ENCODE assay signal across 8 cellular contexts in genomic region chr6:167825759-167826229, GRCh38. TPM values are rescaled to one million over a fixed set of nuclear protein-coding genes. Genes with fewer than 3 reads are reported as not detected.
A peak's percentile ranks its signal among the peaks of the same experiment; 100 is the strongest.
DNase-seq lines count a peak whose midpoint lies in the region; ATAC-seq, FAIRE-seq and TF ChIP-seq lines count a peak whose summit lies in the region.

No MANE protein-coding gene starts in this region.

- H3K9me3 ChIP-seq in OCI-LY3 (ENCODE audit: insufficient read depth, low read length) (no peaks in the 10 kb centered on the region), K562 (replicated peaks; ENCODE audit: control insufficient read depth, insufficient read depth, low read depth, low read length) (no peaks in the 10 kb centered on the region), iPS-20b (ENCODE audit: insufficient read depth, low read depth, low read length) (no peaks in the 10 kb centered on the region), skeletal muscle tissue (ENCODE audit: control insufficient read depth in 3 of 3, low read length in 3 of 3) (no peaks in the 10 kb centered on the region)

- BruUV-seq in K562 (replicated peaks; lab: Mats Ljungman, UMichigan): no TSS peak

- POLR2A ChIA-PET in K562 (lab: Yijun Ruan, JAX): interaction anchor here (1.4 to 1.8 kb wide), 2 partner anchors 15 to 21 kb away, joined by 5 read pairs; no protein-coding TSS in a partner anchor

- DNase-seq in ACHN: peak; percentile 55
- peak; percentile 86 to 88 (median 86) for DNase-seq in K562 (ENCODE audit: extremely low read depth in 1 of 4, low spot score in 3 of 4)
- no peak for DNase-seq in NCI-H1694 treated with DMSO at 0.1 percent for 48 hours (lab: John Stamatoyannopoulos, UW)

- peak; percentile 33 for ATAC-seq in GM18907 (IDR thresholded peaks at IDR 0.05; ENCODE audit: unreplicated experiment)
- ATAC-seq in K562: peak; percentile 81
- ATAC-seq in GM18861 (IDR thresholded peaks at IDR 0.05; ENCODE audit: unreplicated experiment): no peak

- H3K27ac ChIP-seq in OCI-LY3 (ENCODE audit: low read length) (no peak overlapping the region; the same call in 1 of the 2 replicates), K562 (ENCODE audit: extremely low read depth, low read depth, low read length) (peak overlapping the region; percentile 56), iPS-20b (ENCODE audit: low read length) (no peak overlapping the region), skeletal muscle tissue (ENCODE audit: low read depth, low read length) (no peak overlapping the region)

- H3K79me2 ChIP-seq in OCI-LY3 (ENCODE audit: low read length): peaks cover 45% of the 10 kb centered on the region
- peaks cover 34% of the 10 kb centered on the region for H3K79me2 ChIP-seq in K562 (ENCODE audit: control insufficient read depth, insufficient read depth, low read length)

- TF ChIP-seq RAD21 in K562 (CRISPR knock-in tag; conservative IDR thresholded peaks at IDR 0.05 in 1 of 2, IDR thresholded peaks at IDR 0.05 in 1 of 2): no peak

- in situ Hi-C loops in ACHN (cut with HindIII; ENCODE audit: low pct_ligation_motif_present, low pct_unique_long_range_greater_than_20kb, low sequenced_read_pairs) (no loop called here), K562 (cut with MboI) (no loop called here)

- CTCF ChIA-PET in K562 (lab: Yijun Ruan, JAX; ENCODE audit: low intra/inter-chr PET ratio): no interaction called here

- H3K4me3 ChIP-seq in OCI-LY3 (ENCODE audit: low read length) (peak overlapping the region; percentile 95), K562 (peak overlapping the region; percentile 85), iPS-20b (ENCODE audit: low read length) (peak overlapping the region; percentile 86), skeletal muscle tissue (ENCODE audit: low read length in 3 of 3) (peak overlapping the region; percentile 65 to 87 (median 82))

- TF ChIP-seq CTCF in OCI-LY3 (IDR thresholded peaks at IDR 0.05; ENCODE audit: low read depth, low read length) (no peak), K562 (IDR thresholded peaks at IDR 0.05 in 2 of 3, conservative IDR thresholded peaks at IDR 0.05 in 1 of 3; ENCODE audit: insufficient read depth in 2 of 3, low read depth in 1 of 3, low read length in 3 of 3) (peak in 2 of 3 experiments; percentile 6 to 18; a peak in 1 of 6 replicates)

- H3K36me3 ChIP-seq in OCI-LY3 (replicated peaks; ENCODE audit: low read depth, low read length) (peaks cover 6% of the 10 kb centered on the region), K562 (ENCODE audit: control insufficient read depth, insufficient read depth, low read length) (no peaks in the 10 kb centered on the region), iPS-20b (ENCODE audit: insufficient read depth, low read depth, low read length) (peaks cover 6% of the 10 kb centered on the region; the same call in 1 of the 2 replicates), skeletal muscle tissue (ENCODE audit: control insufficient read depth in 3 of 3, insufficient read depth in 3 of 3, low read length in 3 of 3) (no peaks in the 10 kb centered on the region)

- 0 out of 2 replicates have a peak, but pooled peaks cover 6% of the 10 kb centered on the region for H4K20me1 ChIP-seq in OCI-LY3 (ENCODE audit: insufficient read depth, low read length)
- peaks cover 18% of the 10 kb centered on the region for H4K20me1 ChIP-seq in K562 (replicated peaks; ENCODE audit: control insufficient read depth, insufficient read depth, low read length)

- H2AFZ ChIP-seq in OCI-LY3 (ENCODE audit: low read depth, low read length) (peak overlapping the region; percentile 89; the same call in 1 of the 2 replicates), K562 (ENCODE audit: low read depth, low read length) (peak overlapping the region; percentile 99)

- H3K9me1 ChIP-seq in K562 (ENCODE audit: control insufficient read depth, insufficient read depth, low read length): no peaks in the 10 kb centered on the region

- peaks cover 24% of the 10 kb centered on the region for H3K4me1 ChIP-seq in OCI-LY3 (ENCODE audit: low read length)
- H3K4me1 ChIP-seq in K562 (replicated peaks in 1 of 2; ENCODE audit: control insufficient read depth in 2 of 2, insufficient read depth in 2 of 2, low read length in 2 of 2): peaks cover 20 to 25% of the 10 kb centered on the region in 2 experiments
- peaks cover 5% of the 10 kb centered on the region; the same call in 1 of the 2 replicates for H3K4me1 ChIP-seq in iPS-20b (ENCODE audit: insufficient read depth, low read length)
- H3K4me1 ChIP-seq in skeletal muscle tissue (ENCODE audit: control insufficient read depth in 3 of 3, insufficient read depth in 3 of 3, low read length in 3 of 3): peaks cover 12 to 21% (median 15%) of the 10 kb centered on the region in 3 donors

- no peak for TF ChIP-seq EP300 in K562 (IDR thresholded peaks at IDR 0.05; ENCODE audit: low read length)

- peak; percentile 69 for FAIRE-seq in K562 (lab: Jason Lieb, UNC)

- H3K4me2 ChIP-seq in OCI-LY3 (ENCODE audit: low read length): peak overlapping the region; percentile 96
- H3K4me2 ChIP-seq in K562 (ENCODE audit: insufficient read depth, low read length): peak overlapping the region; percentile 95

- WGBS in K562 (ENCODE audit: insufficient coverage, low coverage, missing lambda C conversion rate): under 1% methylated on average over 42 of the region's 47 CpGs

- intact Hi-C loops in K562 (cut with micrococcal nuclease): loop anchor here (5.0 kb wide), 1 partner anchor 58 kb away; no protein-coding TSS in a partner anchor

- peak overlapping the region; percentile 85 for H3K9ac ChIP-seq in OCI-LY3 (ENCODE audit: low read length)
- H3K9ac ChIP-seq in K562 (ENCODE audit: insufficient read depth in 1 of 2, low read depth in 2 of 2, low read length in 2 of 2): peak overlapping the region; percentile 70 to 90
- peak overlapping the region; percentile 79; the same call in 1 of the 2 replicates for H3K9ac ChIP-seq in iPS-20b (ENCODE audit: low read depth, low read length)
- peak overlapping the region; percentile 40 to 74 (median 69) for H3K9ac ChIP-seq in skeletal muscle tissue (ENCODE audit: low read depth in 1 of 3, low read length in 3 of 3)

- H3K27me3 ChIP-seq in OCI-LY3 (ENCODE audit: low read depth, low read length): peaks cover 14% of the 10 kb centered on the region; the same call in 1 of the 2 replicates
- H3K27me3 ChIP-seq in K562 (ENCODE audit: control insufficient read depth in 2 of 2, insufficient read depth in 2 of 2, low read length in 2 of 2): no peaks in the 10 kb centered on the region
- peaks cover 11% of the 10 kb centered on the region; the same call in 1 of the 2 replicates for H3K27me3 ChIP-seq in iPS-20b (ENCODE audit: insufficient read depth, low read length)
- peaks cover 0 to 4% (median 3%) of the 10 kb centered on the region in 3 donors for H3K27me3 ChIP-seq in skeletal muscle tissue (ENCODE audit: control insufficient read depth in 3 of 3, insufficient read depth in 3 of 3, low read length in 3 of 3)

- no peak; the same call in 1 of the 2 replicates for TF ChIP-seq POLR2A in K562 (conservative IDR thresholded peaks at IDR 0.05)

TF ChIP-seq in K562, 482 proteins besides CTCF, POLR2A, EP300 and RAD21 (continues in another document):
- TF ChIP-seq ZNF511 (CRISPR knock-in tag; IDR thresholded peaks at IDR 0.05) (no peak), HNRNPLL (IDR thresholded peaks at IDR 0.05; ENCODE audit: low read depth, low read length, poor library complexity, severe bottlenecking) (peak; percentile 95), PBX2 (CRISPR knock-in tag; IDR thresholded peaks at IDR 0.05; ENCODE audit: low read depth) (no peak), PBX2 (tag; conservative IDR thresholded peaks at IDR 0.05; ENCODE audit: low read depth) (no peak), HMGN3 (IDR thresholded peaks at IDR 0.05; ENCODE audit: borderline replicate concordance, extremely low read depth, insufficient read length, low read depth, low read length) (peak; percentile 77)

RNA-seq across cellular contexts. Expression of gene AFDN, which starts 0.9 kb away (rescaled TPM):
- total RNA-seq in K562 (2011; cell fraction: chromatin; rRNA removed; ENCODE audit: low replicate concordance): 294 and 779 TPM in 2 replicates
- total RNA-seq in K562 (2011; cell fraction: nucleolus; rRNA removed): 128 and 193 TPM in 2 replicates
- 330 and 387 TPM in 2 replicates for total RNA-seq in K562 (2011; cell fraction: nucleoplasm; rRNA removed)
- total RNA-seq in K562 (2014; rRNA removed) (91.9 and 117 TPM in 2 replicates), K562 (2014; rRNA removed; fragmentation: Illumina TruSeq; extraction: Trizol) (114 and 135 TPM in 2 replicates), K562 (2015; rRNA removed; fragmentation: Illumina TruSeq; extraction: Trizol) (111 and 112 TPM in 2 replicates), K562 (2021) (106 and 129 TPM in 2 replicates), skeletal muscle tissue (40.7 TPM)
- polyA plus RNA-seq in K562 (2011; rRNA removed) (95.7 and 96.7 TPM in 2 replicates), K562 (2014; fragmentation: Illumina TruSeq; extraction: Trizol) (95.0 and 105 TPM in 2 replicates), K562 (2014; fragmentation: Nextera tagmentation; extraction: Ambion mirVana) (1 to 10 TPM; 7.2 to 9.7 TPM), K562 (2014; rRNA removed) (78.9 and 96.4 TPM in 2 replicates)
- polyA plus RNA-seq in K562 (2011; cell fraction: cytosol; rRNA removed): 29.3 and 38.3 TPM in 2 replicates
- 374 and 388 TPM in 2 replicates for polyA plus RNA-seq in K562 (2011; cell fraction: nucleus; rRNA removed)
- 62.0 and 64.2 TPM in 2 replicates for polyA plus RNA-seq in K562 (2012)
- polyA minus RNA-seq in K562 (2011; rRNA and poly(A)+ RNA removed): 183 and 194 TPM in 2 replicates
- polyA minus RNA-seq in K562 (2011; cell fraction: cytosol; rRNA and poly(A)+ RNA removed): 78.4 and 100 TPM in 2 replicates
- 234 and 345 TPM in 2 replicates for polyA minus RNA-seq in K562 (2011; cell fraction: nucleus; rRNA and poly(A)+ RNA removed)
